Comparison of ENCODE assay signal across 13 cellular contexts in genomic region chr15:67174446-67174845, GRCh38.
A peak's percentile ranks its signal among the peaks of the same experiment; 100 is the strongest.
DNase-seq lines count a peak whose midpoint lies in the region; ATAC-seq, FAIRE-seq and TF ChIP-seq lines count a peak whose summit lies in the region.
"Had no signal": no experiment of that assay in that cellular context is flagged by ENCODE, and none has a peak within 500 bp of the region (broad histone marks: within the 10 kb centered on the region; RNA-seq: fewer than 3 reads in every experiment).

No MANE protein-coding gene starts in this region.

- intact Hi-C loops in Calu3 (cut with micrococcal nuclease; ENCODE audit: unreplicated experiment), result loop anchor here (10.0 kb wide), 1 partner anchor 230 kb away; no protein-coding TSS in a partner anchor
- intact Hi-C loops in PC-3 (cut with micrococcal nuclease), result loop anchor here (2.0 kb wide), 1 partner anchor 48 kb away; no protein-coding TSS in a partner anchor

- no peak for DNase-seq in Calu3
- no peak for DNase-seq in PC-3
- DNase-seq in effector memory CD8-positive, alpha-beta T cell, result no peak
- DNase-seq in small intestine, result no peak
- DNase-seq in effector CD8-positive, alpha-beta T cell (lab: John Stamatoyannopoulos, UW), result no peak
- no peak for DNase-seq in kidney glomerular epithelial cell (lab: John Stamatoyannopoulos, UW)
- DNase-seq: cerebellar nuclear complex, DMS79 treated with DMSO at 0.1 percent for 48 hours, NCI-H1092 treated with DMSO at 0.1 percent for 48 hours, NCI-H446 treated with DMSO at 0.1 percent for 48 hours, substantia nigra had no signal

- H3K9me2 ChIP-seq in PC-3 (replicated peaks; ENCODE audit: low read length), result no peaks in the 10 kb centered on the region

- H3K4me3 Mint-ChIP-seq in Calu3 (ENCODE audit: low read depth, unreplicated experiment), result peak overlapping the region; percentile 22
- H3K4me3 Mint-ChIP-seq in effector memory CD8-positive, alpha-beta T cell, result peak overlapping the region in 1 of 2 donors; percentile 56

- H3K4me1 Mint-ChIP-seq in Calu3 (ENCODE audit: low read depth, unreplicated experiment), result peaks cover 69% of the 10 kb centered on the region
- peaks cover 40 to 58% of the 10 kb centered on the region in 2 donors for H3K4me1 Mint-ChIP-seq in effector memory CD8-positive, alpha-beta T cell (ENCODE audit: low read depth in 2 of 2)

- peaks cover 72% of the 10 kb centered on the region for H3K36me3 ChIP-seq in PC-3 (ENCODE audit: low read depth, low read length)
- H3K36me3 ChIP-seq in small intestine (ENCODE audit: control insufficient read depth in 2 of 2, insufficient read depth in 2 of 2, low read length in 2 of 2), result peaks cover 0 to 13% of the 10 kb centered on the region in 2 donors

- no peak overlapping the region for H3K4me3 ChIP-seq in PC-3 (ENCODE audit: low read length)
- H3K4me3 ChIP-seq in small intestine (ENCODE audit: low read depth in 1 of 2, low read length in 2 of 2), result no peak overlapping the region
- H3K4me3 ChIP-seq: right atrium auricular region had no signal

- ATAC-seq in PC-3 (no peak), GM18498 (IDR thresholded peaks at IDR 0.05; ENCODE audit: unreplicated experiment) (no peak)
- no peak for ATAC-seq in effector memory CD8-positive, alpha-beta T cell (replicated peaks)

- H3K27ac Mint-ChIP-seq in Calu3 (ENCODE audit: unreplicated experiment), result peak overlapping the region; percentile 80
- H3K27ac Mint-ChIP-seq in effector memory CD8-positive, alpha-beta T cell, result peak overlapping the region; percentile 61 to 89

- POLR2A ChIA-PET in PC-3 (lab: Charles Lee; ENCODE audit: unreplicated experiment), result interaction anchor here (0.5 to 0.6 kb wide), 2 partner anchors 69 to 472 kb away, joined by 4 read pairs; partner anchors contain the start of gene SMAD6

- H3K4me1 ChIP-seq in PC-3 (ENCODE audit: insufficient read depth, low read length) (peaks cover 78% of the 10 kb centered on the region), small intestine (ENCODE audit: control insufficient read depth in 2 of 2, insufficient read depth in 1 of 2, low read depth in 1 of 2, low read length in 1 of 2) (peaks cover 13 to 17% of the 10 kb centered on the region in 2 donors)

- H3K27ac ChIP-seq in PC-3 (ENCODE audit: low read length) (peak overlapping the region; percentile 93), small intestine (ENCODE audit: low read depth in 1 of 2, low read length in 1 of 2) (peak overlapping the region; percentile 36 to 85)

- H3K9me3 ChIP-seq in PC-3 (ENCODE audit: low read length) (no peaks in the 10 kb centered on the region), small intestine (ENCODE audit: control insufficient read depth, low read depth) (no peaks in the 10 kb centered on the region)
- H3K9me3 ChIP-seq: right atrium auricular region had no signal

- TF ChIP-seq CTCF in Calu3 (IDR thresholded peaks at IDR 0.05; ENCODE audit: unreplicated experiment) (no peak), PC-3 (conservative IDR thresholded peaks at IDR 0.05; ENCODE audit: low read depth, low read length) (no peak)

- FAIRE-seq in small intestine (lab: Jason Lieb, UNC), result no peak

- peaks cover 11% of the 10 kb centered on the region for H3F3A ChIP-seq in PC-3 (ENCODE audit: low read length, unreplicated experiment)

- no peaks in the 10 kb centered on the region for H4K20me1 ChIP-seq in PC-3 (ENCODE audit: low read length)

- H3K27me3 ChIP-seq in PC-3 (ENCODE audit: low read length) (no peaks in the 10 kb centered on the region), small intestine (ENCODE audit: control insufficient read depth in 2 of 2, insufficient read depth in 2 of 2, low read length in 2 of 2) (no peaks in the 10 kb centered on the region)
- H3K27me3 ChIP-seq: right atrium auricular region had no signal

- no peak overlapping the region for H2AFZ ChIP-seq in PC-3 (ENCODE audit: low read length)

- H3K27me3 Mint-ChIP-seq in Calu3 (ENCODE audit: unreplicated experiment), result no peaks in the 10 kb centered on the region
- H3K27me3 Mint-ChIP-seq in effector memory CD8-positive, alpha-beta T cell, result no peaks in the 10 kb centered on the region

- peaks cover 89% of the 10 kb centered on the region for H3K36me3 Mint-ChIP-seq in Calu3 (ENCODE audit: insufficient read depth, unreplicated experiment)
- H3K36me3 Mint-ChIP-seq in effector memory CD8-positive, alpha-beta T cell (ENCODE audit: insufficient read depth), result peaks cover 48% of the 10 kb centered on the region

- H3K9ac ChIP-seq in PC-3 (ENCODE audit: low read length), result peak overlapping the region; percentile 62

- CTCF ChIA-PET in Calu3 (lab: Charles Lee), result interaction anchor here (1.1 kb wide), 1 partner anchor 11 kb away, joined by 3 read pairs; no protein-coding TSS in a partner anchor
- CTCF ChIA-PET in PC-3 (lab: Charles Lee), result no interaction called here

- no TSS peak for BruUV-seq in Calu3 (replicated peaks; lab: Mats Ljungman, UMichigan)
- no TSS peak for BruUV-seq in PC-3 (replicated peaks; lab: Mats Ljungman, UMichigan)

- H3K79me2 ChIP-seq in PC-3 (ENCODE audit: low read length), result peaks cover 65% of the 10 kb centered on the region

- no peaks in the 10 kb centered on the region for H3K9me3 Mint-ChIP-seq in Calu3 (ENCODE audit: low read depth, unreplicated experiment)
- H3K9me3 Mint-ChIP-seq in effector memory CD8-positive, alpha-beta T cell, result no peaks in the 10 kb centered on the region

- WGBS in small intestine, 3 donors, result 90 to 94% (median 91%) methylated on average over 3 of the region's 3 CpGs

- peak overlapping the region; percentile 61 for H3K4me2 ChIP-seq in PC-3 (ENCODE audit: low read length)
